8 cellular contexts compared by ENCODE assay signal in genomic region chr6:33620584-33621395, GRCh38. TPM values are rescaled to one million over a fixed set of nuclear protein-coding genes. Genes with fewer than 3 reads are reported as not detected.
DNase-seq lines count a peak whose midpoint lies in the region; ATAC-seq, FAIRE-seq and TF ChIP-seq lines count a peak whose summit lies in the region.

TSS of gene ITPR3 (plus strand) at chr6:33621322. CDS start at chr6:33621603, 281 bp downstream.

- H3K27me3 ChIP-seq in prostate gland (replicated peaks; ENCODE audit: insufficient read depth) = no peaks in the 10 kb centered on the region

- WGBS in prostate gland = 1% methylated on average over 72 of the region's 75 CpGs

- no peaks in the 10 kb centered on the region for H3K4me1 ChIP-seq in prostate gland (replicated peaks)

- H3K4me3 ChIP-seq in prostate gland = peak within 1 kb of the TSS; percentile 59 to 70

- intact Hi-C loops in prostate gland (cut with DNase I) = no loop called here

- no peak for TF ChIP-seq CTCF in prostate gland (IDR thresholded peaks at IDR 0.05)

- no peak for TF ChIP-seq POLR2A in prostate gland (IDR thresholded peaks at IDR 0.05)

- no peaks in the 10 kb centered on the region for H3K36me3 ChIP-seq in prostate gland

- ATAC-seq in GM19025 (IDR thresholded peaks at IDR 0.05; ENCODE audit: low read depth, unreplicated experiment) = peak; percentile 57
- ATAC-seq in HG03378 (IDR thresholded peaks at IDR 0.05; ENCODE audit: unreplicated experiment) = peak; percentile 53

- DNase-seq in ACHN (peak; percentile 77), RPMI7951 (ENCODE audit: low read depth) (peak; percentile 74), activated gamma-delta T cell (lab: John Stamatoyannopoulos, UW) (peak; percentile 67), germinal center (ENCODE audit: low spot score) (peak; percentile 96), prostate gland (ENCODE audit: low spot score) (peak; percentile 69), urothelium cell line (ENCODE audit: low spot score) (peak; percentile 89)

- FAIRE-seq in urothelium cell line (lab: Jason Lieb, UNC) = no peak

- H3K9me3 ChIP-seq in prostate gland = no peaks in the 10 kb centered on the region

- in situ Hi-C loops in ACHN (cut with HindIII; ENCODE audit: low pct_ligation_motif_present, low pct_unique_long_range_greater_than_20kb, low sequenced_read_pairs) = no loop called here

- peak within 1 kb of the TSS; percentile 84 to 85 for H3K27ac ChIP-seq in prostate gland

RNA-seq across cellular contexts. Expression of gene ITPR3, which starts in this region (rescaled TPM):
- total RNA-seq in RPMI7951 (2014; rRNA removed; shearing (Covaris generic)) = 24.4 and 27.9 TPM in 2 replicates
- total RNA-seq in prostate gland = 10 to 100 TPM; 21.8 to 99.1 TPM

Comparison
In these comparisons a context has a peak if more than half of its experiments do, and no peak if none do; other contexts are left out.
1. Peak in every context shown above with its lines: DNase-seq, ATAC-seq, H3K4me3 ChIP-seq and H3K27ac ChIP-seq.